22 cellular contexts compared by ENCODE assay signal in genomic region chr1:211370669-211371068, GRCh38. TPM values are rescaled to one million over a fixed set of nuclear protein-coding genes. Genes with fewer than 3 reads are reported as not detected.
A peak's percentile ranks its signal among the peaks of the same experiment; 100 is the strongest.
DNase-seq lines count a peak whose midpoint lies in the region; ATAC-seq lines count a peak whose summit lies in the region.
"Had no signal": no experiment of that assay in that cellular context is flagged by ENCODE, and none has a peak within 500 bp of the region (broad histone marks: within the 10 kb centered on the region; RNA-seq: fewer than 3 reads in every experiment).

No MANE protein-coding gene starts in this region.

- DNase-seq in stimulated activated naive CD8-positive, alpha-beta T cell treated with anti-CD3 and anti-CD28 coated beads, Interleukin-15, amount 100 ng/mL, for 72 hours: no peak
- DNase-seq in stimulated activated naive CD8-positive, alpha-beta T cell treated with anti-CD3 and anti-CD28 coated beads, Interleukin-15, Interleukin-2, amounts not matched to agents 100 U/mL and 50 U/mL, for 24 hours: no peak
- DNase-seq in T-helper 17 cell (no peak), mesenchymal stem cell (no peak), NCI-H2171 treated with DMSO at 0.1 percent for 48 hours (lab: John Stamatoyannopoulos, UW) (no peak), NCI-H2171 (lab: John Stamatoyannopoulos, UW) (no peak)
- DNase-seq in stimulated activated naive CD4-positive, alpha-beta T cell (lab: John Stamatoyannopoulos, UW): no peak
- DNase-seq: activated CD4-positive, alpha-beta memory T cell treated with anti-CD3 and anti-CD28 coated beads for 36 hours; activated naive CD4-positive, alpha-beta T cell treated with Interleukin-2 at 50 U/mL for 16 hours; central memory CD4-positive, alpha-beta T cell; lower lobe of right lung; NCI-H2029 treated with DMSO at 0.1 percent for 48 hours; nucleus accumbens; PC-9; SHP77 treated with DMSO at 0.1 percent for 48 hours; stimulated activated CD4-positive, alpha-beta T cell treated with anti-CD3 and anti-CD28 coated beads, Interleukin-2, amount 100 ng/mL, for 48 hours had no signal

- peaks cover 12% of the 10 kb centered on the region for H3K4me1 ChIP-seq in mesenchymal stem cell (ENCODE audit: control insufficient read depth, insufficient read depth, low read depth, low read length)
- H3K4me1 ChIP-seq: lower lobe of right lung, tibial nerve had no signal

- no peak overlapping the region for H2BK12ac ChIP-seq in mesenchymal stem cell (ENCODE audit: low read length in 2 of 2)

- H3K14ac ChIP-seq in mesenchymal stem cell (ENCODE audit: low read length in 2 of 2): no peak overlapping the region

- H3K23ac ChIP-seq in mesenchymal stem cell (ENCODE audit: low read length in 2 of 2): no peak overlapping the region

- peaks cover 20% of the 10 kb centered on the region for H3K36me3 Mint-ChIP-seq in T-helper 17 cell (ENCODE audit: low read depth)

- no peak for ATAC-seq in stimulated activated naive CD8-positive, alpha-beta T cell treated with anti-CD3 and anti-CD28 coated beads, Interleukin-15, amount 100 ng/mL, for 72 hours
- ATAC-seq in stimulated activated naive CD8-positive, alpha-beta T cell treated with anti-CD3 and anti-CD28 coated beads, Interleukin-15, Interleukin-2, amounts not matched to agents 100 U/mL and 50 U/mL, for 24 hours: no peak
- no peak for ATAC-seq in T-helper 17 cell
- no peak for ATAC-seq in HG03175 (IDR thresholded peaks at IDR 0.05; ENCODE audit: unreplicated experiment)
- ATAC-seq: lower lobe of right lung had no signal

- H2BK15ac ChIP-seq in mesenchymal stem cell (ENCODE audit: low read depth, poor library complexity, severe bottlenecking): no peak overlapping the region

- no peak overlapping the region for H4K8ac ChIP-seq in mesenchymal stem cell (ENCODE audit: low read length)

- H3K4ac ChIP-seq in mesenchymal stem cell (ENCODE audit: low read depth in 1 of 2, low read length in 2 of 2): no peak overlapping the region

- 91% methylated on average over 2 of the region's 2 CpGs for WGBS in mesenchymal stem cell

- H3K27ac ChIP-seq in mesenchymal stem cell (ENCODE audit: low read length, poor library complexity, severe bottlenecking): peak overlapping the region; percentile 57
- H3K27ac ChIP-seq: C4-2B, lower lobe of right lung, PC-9, tibial nerve had no signal

- H3K9me3 Mint-ChIP-seq in stimulated activated naive CD8-positive, alpha-beta T cell treated with anti-CD3 and anti-CD28 coated beads, Interleukin-15, amount 100 ng/mL, for 72 hours: no peaks in the 10 kb centered on the region
- H3K9me3 Mint-ChIP-seq: activated CD4-positive, alpha-beta memory T cell treated with anti-CD3 and anti-CD28 coated beads for 36 hours; stimulated activated naive CD8-positive, alpha-beta T cell treated with anti-CD3 and anti-CD28 coated beads, Interleukin-15, Interleukin-2, amounts not matched to agents 100 ng/mL and 50 ng/mL, for 24 hours had no signal

- no peak overlapping the region for H3K4me2 ChIP-seq in mesenchymal stem cell (ENCODE audit: low read length, poor library complexity, severe bottlenecking)
- H3K4me2 ChIP-seq: PC-9, smooth muscle cell had no signal

- no peak overlapping the region for H3K18ac ChIP-seq in mesenchymal stem cell (ENCODE audit: low read depth in 1 of 2, low read length in 2 of 2)

- H2BK120ac ChIP-seq in mesenchymal stem cell (ENCODE audit: low read depth, low read length): no peak overlapping the region

- H3K36me3 ChIP-seq in mesenchymal stem cell (ENCODE audit: control insufficient read depth in 1 of 2, insufficient read depth in 2 of 2, low read depth in 1 of 2, low read length in 2 of 2): peaks cover 2 to 36% of the 10 kb centered on the region in 2 experiments

- no peak overlapping the region for H3K4me3 ChIP-seq in mesenchymal stem cell (ENCODE audit: insufficient read depth in 1 of 2, low read depth in 1 of 2, low read length in 2 of 2)
- H3K4me3 ChIP-seq: ascending aorta, lower lobe of right lung, PC-9, smooth muscle cell, tibial nerve had no signal

- H3K4me1 Mint-ChIP-seq in stimulated activated naive CD8-positive, alpha-beta T cell treated with anti-CD3 and anti-CD28 coated beads, Interleukin-15, amount 100 ng/mL, for 72 hours: peaks cover 15% of the 10 kb centered on the region
- peaks cover 16% of the 10 kb centered on the region for H3K4me1 Mint-ChIP-seq in T-helper 17 cell

- peak overlapping the region; percentile 42 to 57 for H3K27ac Mint-ChIP-seq in stimulated activated naive CD8-positive, alpha-beta T cell treated with anti-CD3 and anti-CD28 coated beads, Interleukin-15, amount 100 ng/mL, for 72 hours
- peak overlapping the region; percentile 90 for H3K27ac Mint-ChIP-seq in T-helper 17 cell
- H3K27ac Mint-ChIP-seq: activated CD4-positive, alpha-beta memory T cell treated with anti-CD3 and anti-CD28 coated beads for 36 hours; stimulated activated naive CD8-positive, alpha-beta T cell treated with anti-CD3 and anti-CD28 coated beads, Interleukin-15, Interleukin-2, amounts not matched to agents 100 ng/mL and 50 ng/mL, for 24 hours had no signal

- H3K27me3 Mint-ChIP-seq in stimulated activated naive CD8-positive, alpha-beta T cell treated with anti-CD3 and anti-CD28 coated beads, Interleukin-15, amount 100 ng/mL, for 72 hours: no peaks in the 10 kb centered on the region
- no peaks in the 10 kb centered on the region for H3K27me3 Mint-ChIP-seq in T-helper 17 cell
- H3K27me3 Mint-ChIP-seq: activated CD4-positive, alpha-beta memory T cell treated with anti-CD3 and anti-CD28 coated beads for 36 hours; stimulated activated naive CD8-positive, alpha-beta T cell treated with anti-CD3 and anti-CD28 coated beads, Interleukin-15, Interleukin-2, amounts not matched to agents 100 ng/mL and 50 ng/mL, for 24 hours had no signal

- no peak overlapping the region for H3K4me3 Mint-ChIP-seq in stimulated activated naive CD8-positive, alpha-beta T cell treated with anti-CD3 and anti-CD28 coated beads, Interleukin-15, amount 100 ng/mL, for 72 hours
- H3K4me3 Mint-ChIP-seq in T-helper 17 cell: no peak overlapping the region
- H3K4me3 Mint-ChIP-seq: activated CD4-positive, alpha-beta memory T cell treated with anti-CD3 and anti-CD28 coated beads for 36 hours; stimulated activated naive CD8-positive, alpha-beta T cell treated with anti-CD3 and anti-CD28 coated beads, Interleukin-15, Interleukin-2, amounts not matched to agents 100 ng/mL and 50 ng/mL, for 24 hours had no signal

- no peaks in the 10 kb centered on the region for H3K9me3 ChIP-seq in T-helper 17 cell (ENCODE audit: control insufficient read depth, low read length, poor library complexity, severe bottlenecking)
- no peaks in the 10 kb centered on the region for H3K9me3 ChIP-seq in mesenchymal stem cell (ENCODE audit: control insufficient read depth, low read length)
- H3K9me3 ChIP-seq: ascending aorta, lower lobe of right lung, tibial nerve had no signal

- H3K27me3 ChIP-seq in mesenchymal stem cell (ENCODE audit: control insufficient read depth in 1 of 2, insufficient read depth in 1 of 2, low read length in 2 of 2): no peaks in the 10 kb centered on the region
- H3K27me3 ChIP-seq: ascending aorta, tibial nerve had no signal

- H2BK5ac ChIP-seq in mesenchymal stem cell (ENCODE audit: low read depth, low read length, poor library complexity, severe bottlenecking): no peak overlapping the region

- peak overlapping the region; percentile 84 for H2AK5ac ChIP-seq in mesenchymal stem cell (ENCODE audit: low read length, severe bottlenecking)

- peaks cover 2% of the 10 kb centered on the region for H3K79me1 ChIP-seq in mesenchymal stem cell (replicated peaks; ENCODE audit: low read length, poor library complexity, severe bottlenecking)

- H2AFZ ChIP-seq in mesenchymal stem cell (ENCODE audit: low read depth, low read length): no peak overlapping the region
- H2AFZ ChIP-seq: PC-9 had no signal

- H3K9ac ChIP-seq in mesenchymal stem cell (ENCODE audit: low read length): no peak overlapping the region

- no peak overlapping the region for H4K91ac ChIP-seq in mesenchymal stem cell (ENCODE audit: low read length)

RNA-seq across cellular contexts. Expression of gene TRAF5, which starts 44.0 kb away (rescaled TPM):
- 10 to 100 TPM; 52.3 to 59.9 TPM for total RNA-seq in T-helper 17 cell
- 10.5 TPM for polyA plus RNA-seq in mesenchymal stem cell (2013, experiment 1 of 2)
- 10.5 TPM for polyA plus RNA-seq in mesenchymal stem cell (2013, experiment 2 of 2)
